ENCODE assay signal across 11 cellular contexts in the genomic region with DNA sequence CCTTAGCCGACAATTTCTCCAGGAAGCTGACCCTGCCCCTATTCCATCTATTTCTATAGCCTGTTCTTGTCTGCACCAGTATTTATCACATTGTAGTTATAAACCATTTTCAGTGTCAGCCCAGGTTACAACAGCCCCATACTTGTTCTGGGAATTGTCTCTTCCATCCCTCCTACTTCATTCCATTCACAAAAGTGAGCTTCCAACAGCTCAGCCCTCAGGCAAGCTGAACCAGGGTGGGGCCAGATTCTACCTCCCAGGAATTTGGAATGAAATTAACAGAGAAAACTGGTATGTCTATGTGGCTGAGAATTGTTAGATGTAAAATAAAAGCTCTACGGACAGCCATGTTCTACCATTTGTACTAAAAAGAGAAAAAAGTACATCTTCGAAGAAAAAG.
"Had no signal": no experiment of that assay in that cellular context is flagged by ENCODE, and none has a peak within 500 bp of the region (broad histone marks: within the 10 kb centered on the region; RNA-seq: fewer than 3 reads in every experiment).

No MANE protein-coding gene starts in this region.

- H3K4me1 ChIP-seq: parathyroid adenoma, transverse colon had no signal

- ATAC-seq: activated naive CD8-positive, alpha-beta T cell treated with anti-CD3 and anti-CD28 coated beads, Interleukin-2, amount 50 U/mL, for 24 hours had no signal

- H3K27me3 ChIP-seq: cardiac muscle cell, transverse colon had no signal

- H3K4me3 ChIP-seq: cardiac muscle cell, left ventricle myocardium inferior, transverse colon had no signal

- H3K27ac ChIP-seq: cardiac muscle cell, left ventricle myocardium inferior, parathyroid adenoma, transverse colon had no signal

- H3K9ac ChIP-seq: parathyroid adenoma had no signal

- H3K9me3 ChIP-seq: left ventricle myocardium inferior, transverse colon had no signal

- H2AFZ ChIP-seq: parathyroid adenoma had no signal

- DNase-seq: activated CD4-positive, alpha-beta T cell treated with anti-CD3 and anti-CD28 coated beads for 4 hours; activated naive CD4-positive, alpha-beta T cell treated with Interleukin-2 at 50 U/mL for 16 hours; activated naive CD8-positive, alpha-beta T cell treated with anti-CD3 and anti-CD28 coated beads, Interleukin-2, amount 50 U/mL, for 24 hours; foreskin melanocyte; head of caudate nucleus; left ventricle myocardium inferior; retina; T-helper 9 cell; transverse colon had no signal

- H3K36me3 ChIP-seq: cardiac muscle cell, left ventricle myocardium inferior, transverse colon had no signal
